ENCODE assay signal across 29 cellular contexts in genomic region chr6:4157506-4157905, GRCh38.
"Had no signal": no experiment of that assay in that cellular context is flagged by ENCODE, and none has a peak within 500 bp of the region (broad histone marks: within the 10 kb centered on the region; RNA-seq: fewer than 3 reads in every experiment).

No MANE protein-coding gene starts in this region.

- H3K4me3 ChIP-seq: breast epithelium, esophagus squamous epithelium, left lung, lower lobe of right lung, pancreas, prostate gland, thyroid gland, upper lobe of right lung had no signal

- H3K27ac ChIP-seq: breast epithelium, esophagus squamous epithelium, left lung, lower lobe of right lung, pancreas, prostate gland, thyroid gland, upper lobe of right lung had no signal

- H3K4me1 ChIP-seq: breast epithelium, lower lobe of right lung, pancreas, prostate gland, thyroid gland, upper lobe of right lung had no signal

- H3K9me3 ChIP-seq: breast epithelium, esophagus squamous epithelium, left lung, lower lobe of right lung, pancreas, prostate gland, thyroid gland, upper lobe of right lung had no signal

- H3K27me3 ChIP-seq: breast epithelium, esophagus squamous epithelium, left lung, pancreas, thyroid gland, upper lobe of right lung had no signal

- ATAC-seq: activated naive CD4-positive, alpha-beta T cell treated with anti-CD3 and anti-CD28 coated beads, Interleukin-2, amount 50 U/mL, for 72 hours; activated T-helper 17 cell treated with anti-CD3 and anti-CD28 coated beads, Interleukin-2, amount 50 U/mL, for 72 hours; left lung; pancreas; sciatic nerve; stimulated activated effector memory CD8-positive, alpha-beta T cell treated with anti-CD3 and anti-CD28 coated beads, Interleukin-12 subunit alpha, Interleukin-12 subunit beta, amount 100 ng/mL, for 72 hours; stimulated activated naive CD8-positive, alpha-beta T cell treated with anti-CD3 and anti-CD28 coated beads, Interleukin-15, amount 100 ng/mL, for 72 hours; upper lobe of right lung had no signal

- H3K36me3 ChIP-seq: breast epithelium, esophagus squamous epithelium, left lung, lower lobe of right lung, pancreas, prostate gland, thyroid gland, upper lobe of right lung had no signal

- DNase-seq: activated CD4-positive, alpha-beta memory T cell treated with anti-CD3 and anti-CD28 coated beads, Interleukin-2, amount 10 ng/mL, durations not matched to agents 7 days and 5 days; activated CD4-positive, alpha-beta T cell treated with anti-CD3 and anti-CD28 coated beads for 1 hour; activated CD4-positive, alpha-beta T cell treated with anti-CD3 and anti-CD28 coated beads, Interleukin-2, amount 10 ng/mL, durations not matched to agents 7 days and 5 days; activated CD8-positive, alpha-beta memory T cell treated with anti-CD3 and anti-CD28 coated beads, Interleukin-2, amount 50 U/mL, for 48 hours; activated gamma-delta T cell treated with Interleukin-2 at 50 U/mL for 16 hours; activated T-cell treated with anti-CD3 and anti-CD28 coated beads, Interleukin-2, amount 50 U/mL, for 24 hours; central memory CD4-positive, alpha-beta T cell; dermis blood vessel endothelial cell; effector CD4-positive, alpha-beta T cell; esophagus squamous epithelium; left lung; lower lobe of right lung; mesendoderm; nucleus accumbens; pancreas; retina; small intestine; stimulated activated CD4-positive, alpha-beta T cell treated with anti-CD3 and anti-CD28 coated beads, Interleukin-4, amount 100 ng/mL, for 24 hours; stimulated activated naive CD8-positive, alpha-beta T cell treated with anti-CD3 and anti-CD28 coated beads, Interleukin-15, amount 100 ng/mL, for 72 hours; substantia nigra; T-helper 2 cell; thyroid gland; upper lobe of right lung had no signal
